Comparison of ENCODE assay signal across 24 cellular contexts in genomic region chr9:74348777-74349176, GRCh38.
"Had no signal": no experiment of that assay in that cellular context is flagged by ENCODE, and none has a peak within 500 bp of the region (broad histone marks: within the 10 kb centered on the region; RNA-seq: fewer than 3 reads in every experiment).

No MANE protein-coding gene starts in this region.

- DNase-seq: colonic mucosa; cortex of kidney; dermis blood vessel endothelial cell; dorsolateral prefrontal cortex; effector CD4-positive, alpha-beta T cell; effector CD8-positive, alpha-beta T cell; effector memory CD4-positive, alpha-beta T cell; effector memory CD8-positive, alpha-beta T cell; endodermal cell; erythroblast; esophagus squamous epithelium; foreskin fibroblast; foreskin keratinocyte; foreskin melanocyte; gastrocnemius medialis; glutamatergic neuron; head of caudate nucleus; heart left ventricle; heart right ventricle had no signal

- H3K4me1 ChIP-seq: colonic mucosa, esophagus muscularis mucosa, esophagus squamous epithelium, foreskin keratinocyte, gastrocnemius medialis, gastroesophageal sphincter, heart left ventricle, heart right ventricle had no signal

- H3K4me3 ChIP-seq: colonic mucosa, coronary artery, dorsolateral prefrontal cortex, esophagus muscularis mucosa, esophagus squamous epithelium, gastrocnemius medialis, gastroesophageal sphincter, heart left ventricle, heart right ventricle had no signal

- H3K27ac ChIP-seq: colonic mucosa, coronary artery, dorsolateral prefrontal cortex, epithelial cell of prostate, esophagus muscularis mucosa, esophagus squamous epithelium, foreskin keratinocyte, gastrocnemius medialis, gastroesophageal sphincter, heart left ventricle, heart right ventricle had no signal

- ATAC-seq: effector memory CD8-positive, alpha-beta T cell; esophagus mucosa; foreskin keratinocyte; gastrocnemius medialis; gastroesophageal sphincter; heart left ventricle; heart right ventricle had no signal

- H3K9me3 ChIP-seq: colonic mucosa, esophagus muscularis mucosa, esophagus squamous epithelium, gastrocnemius medialis, gastroesophageal sphincter, heart left ventricle, heart right ventricle had no signal

- H3K27me3 ChIP-seq: colonic mucosa, dorsolateral prefrontal cortex, esophagus muscularis mucosa, esophagus squamous epithelium, foreskin keratinocyte, gastrocnemius medialis, gastroesophageal sphincter, heart left ventricle, heart right ventricle had no signal

- H3K36me3 ChIP-seq: colonic mucosa, esophagus muscularis mucosa, esophagus squamous epithelium, gastrocnemius medialis, gastroesophageal sphincter, heart left ventricle, heart right ventricle had no signal
